Comparison of ENCODE assay signal across 34 cellular contexts in the genomic region with DNA sequence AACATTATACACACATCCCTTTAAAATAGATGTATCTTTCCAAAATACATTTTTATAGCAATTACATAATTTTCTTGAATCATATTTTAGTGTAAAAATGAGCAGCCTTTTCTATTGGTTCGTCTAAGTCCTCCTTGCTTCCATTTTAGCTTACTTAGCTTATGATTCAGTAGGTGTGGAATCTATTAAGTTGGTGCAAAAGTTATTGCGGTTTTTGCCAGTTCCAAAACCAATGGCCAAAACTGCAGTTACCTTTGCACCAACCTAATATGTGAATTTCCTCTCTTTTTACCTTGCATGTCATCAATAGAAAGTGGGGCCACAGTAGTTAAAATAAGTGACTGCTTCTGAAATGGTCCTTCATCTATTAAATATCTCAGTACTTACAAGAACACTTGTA.
"Had no signal": no experiment of that assay in that cellular context is flagged by ENCODE, and none has a peak within 500 bp of the region (broad histone marks: within the 10 kb centered on the region; RNA-seq: fewer than 3 reads in every experiment).

No MANE protein-coding gene starts in this region.

- DNase-seq: Karpas-422, Kasumi-1, MG63, MM.1S, MV-4-11, NCI-H1048, NCI-H1092, NCI-H1092 treated with DMSO at 0.1 percent for 48 hours, NCI-H1105, NCI-H1105 treated with DMSO at 0.1 percent for 48 hours, NCI-H1417, NCI-H1417 treated with DMSO at 0.1 percent for 48 hours, NCI-H1436, NCI-H1436 treated with DMSO at 0.1 percent for 48 hours, NCI-H146, NCI-H1694, NCI-H1694 treated with DMSO at 0.1 percent for 48 hours, NCI-H187, NCI-H187 treated with DMSO at 0.1 percent for 48 hours, NCI-H1930, NCI-H2029, NCI-H2029 treated with DMSO at 0.1 percent for 48 hours, NCI-H2081, NCI-H2081 treated with DMSO at 0.1 percent for 48 hours, NCI-H2107, NCI-H2171, NCI-H2171 treated with DMSO at 0.1 percent for 48 hours, NCI-H2227 treated with DMSO at 0.1 percent for 48 hours, NCI-H226, NCI-H345, NCI-H446, NCI-H446 treated with DMSO at 0.1 percent for 48 hours, NCI-H510A, NCI-H510A treated with DMSO at 0.1 percent for 48 hours had no signal

- H3K9me3 ChIP-seq: MG63 had no signal

- H3K4me3 ChIP-seq: MG63 had no signal

- H3K27me3 ChIP-seq: MG63 had no signal

- H3K36me3 ChIP-seq: MG63 had no signal
